In genomic region chr21:41317458-41317857, GRCh38 we compare ENCODE assay signal across 2 cellular contexts.
A peak's percentile ranks its signal among the peaks of the same experiment; 100 is the strongest.
TF ChIP-seq lines count a peak whose summit lies in the region.

No MANE protein-coding gene starts in this region.

TF ChIP-seq in HepG2, 621 proteins besides CTCF, POLR2A, EP300 and RAD21:
- TF ChIP-seq FOSL1 (CRISPR knock-in tag; IDR thresholded peaks at IDR 0.05; ENCODE audit: borderline replicate concordance), result no peak
- TF ChIP-seq MATR3 (CRISPR knock-in tag; IDR thresholded peaks at IDR 0.05), result no peak
- TF ChIP-seq CBFB (CRISPR knock-in tag; IDR thresholded peaks at IDR 0.05), result no peak
- TF ChIP-seq BCLAF1 (IDR thresholded peaks at IDR 0.05), result no peak
- TF ChIP-seq MAF1 (CRISPR knock-in tag; IDR thresholded peaks at IDR 0.05; ENCODE audit: borderline replicate concordance), result no peak
- no peak for TF ChIP-seq ZNF644 (CRISPR knock-in tag; IDR thresholded peaks at IDR 0.05; ENCODE audit: low read depth)
- TF ChIP-seq ZFX (CRISPR knock-in tag; IDR thresholded peaks at IDR 0.05; ENCODE audit: low read depth), result no peak
- TF ChIP-seq HES4 (CRISPR knock-in tag; IDR thresholded peaks at IDR 0.05; ENCODE audit: borderline replicate concordance), result no peak
- TF ChIP-seq SMARCC2 (IDR thresholded peaks at IDR 0.05), result no peak
TF ChIP-seq in HepG2: peak in this region for 0.

TF ChIP-seq in K562, 482 proteins besides CTCF, POLR2A, EP300 and RAD21:
- TF ChIP-seq ZSCAN32 (CRISPR knock-in tag; IDR thresholded peaks at IDR 0.05), result no peak
- TF ChIP-seq ZNF707 (CRISPR knock-in tag; conservative IDR thresholded peaks at IDR 0.05), result no peak
- no peak for TF ChIP-seq C11orf30 (IDR thresholded peaks at IDR 0.05; ENCODE audit: low read depth)
- TF ChIP-seq CBX8 (IDR thresholded peaks at IDR 0.05; ENCODE audit: borderline replicate concordance, extremely low read depth, low read depth, low read length, poor library complexity, severe bottlenecking), result no peak
- TF ChIP-seq ZNF551 (CRISPR knock-in tag; IDR thresholded peaks at IDR 0.05), result no peak
- TF ChIP-seq, protein P1, sequence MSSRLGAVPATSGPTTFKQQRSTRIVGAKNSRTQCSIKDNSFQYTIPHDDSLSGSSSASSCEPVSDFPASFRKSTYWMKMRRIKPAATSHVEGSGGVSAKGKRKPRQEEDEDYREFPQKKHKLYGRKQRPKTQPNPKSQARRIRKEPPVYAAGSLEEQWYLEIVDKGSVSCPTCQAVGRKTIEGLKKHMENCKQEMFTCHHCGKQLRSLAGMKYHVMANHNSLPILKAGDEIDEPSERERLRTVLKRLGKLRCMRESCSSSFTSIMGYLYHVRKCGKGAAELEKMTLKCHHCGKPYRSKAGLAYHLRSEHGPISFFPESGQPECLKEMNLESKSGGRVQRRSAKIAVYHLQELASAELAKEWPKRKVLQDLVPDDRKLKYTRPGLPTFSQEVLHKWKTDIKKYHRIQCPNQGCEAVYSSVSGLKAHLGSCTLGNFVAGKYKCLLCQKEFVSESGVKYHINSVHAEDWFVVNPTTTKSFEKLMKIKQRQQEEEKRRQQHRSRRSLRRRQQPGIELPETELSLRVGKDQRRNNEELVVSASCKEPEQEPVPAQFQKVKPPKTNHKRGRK (tag; IDR thresholded peaks at IDR 0.05), result no peak
- no peak for TF ChIP-seq ZBED1 (IDR thresholded peaks at IDR 0.05)
- TF ChIP-seq ADNP (tag; IDR thresholded peaks at IDR 0.05), result no peak
- TF ChIP-seq ELF1 (tag; IDR thresholded peaks at IDR 0.05), result 0 out of 2 replicates have a peak, but pooled peaks have one; percentile 39
